In the genomic region with DNA sequence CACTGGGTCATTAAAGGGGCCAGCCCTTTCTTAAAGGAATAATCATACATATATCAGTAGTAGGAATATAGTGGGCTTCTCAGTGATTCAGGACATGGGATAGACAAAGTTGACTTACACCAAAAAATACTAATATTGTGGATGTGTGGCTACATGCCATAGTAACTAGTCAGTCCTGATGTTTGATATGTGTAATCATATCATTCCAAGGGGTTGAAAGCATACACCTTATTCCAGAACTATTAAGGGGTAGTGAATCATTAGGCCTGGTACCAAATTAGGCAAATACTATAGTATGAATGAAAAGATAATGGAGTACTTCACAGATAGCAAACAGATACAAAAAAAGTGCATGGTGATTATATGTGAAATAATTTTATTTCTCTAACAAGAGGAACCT, we compare ENCODE assay signal across 26 cellular contexts.
"Had no signal": no experiment of that assay in that cellular context is flagged by ENCODE, and none has a peak within 500 bp of the region (broad histone marks: within the 10 kb centered on the region; RNA-seq: fewer than 3 reads in every experiment).

No MANE protein-coding gene starts in this region.

- DNase-seq: activated CD4-positive, alpha-beta memory T cell treated with anti-CD3 and anti-CD28 coated beads for 36 hours; activated CD4-positive, alpha-beta T cell treated with anti-CD3 and anti-CD28 coated beads for 36 hours; activated CD4-positive, alpha-beta T cell treated with anti-CD3 and anti-CD28 coated beads, Interleukin-2, amount 10 ng/mL, durations not matched to agents 24 days and 14 days; activated CD4-positive, CD25-positive, alpha-beta regulatory T cell; activated CD4-positive, CD25-positive, alpha-beta regulatory T cell treated with anti-CD3 and anti-CD28 coated beads, Interleukin-2, amount 50 U/mL, for 72 hours; activated CD8-positive, alpha-beta memory T cell treated with anti-CD3 and anti-CD28 coated beads, Interleukin-2, amount 10 ng/mL, durations not matched to agents 7 days and 5 days; activated CD8-positive, alpha-beta memory T cell treated with anti-CD3 and anti-CD28 coated beads, Interleukin-2, amount 50 U/mL, for 4 hours; activated CD8-positive, alpha-beta T cell treated with anti-CD3 and anti-CD28 coated beads, Interleukin-2, amount 10 ng/mL, durations not matched to agents 7 days and 5 days; activated effector memory CD4-positive, alpha-beta T cell treated with anti-CD3 and anti-CD28 coated beads, Interleukin-2, amount 50 U/mL, for 16 hours; activated naive CD4-positive, alpha-beta T cell treated with anti-CD3 and anti-CD28 coated beads for 36 hours; activated naive CD8-positive, alpha-beta T cell treated with anti-CD3 and anti-CD28 coated beads, Interleukin-2, amount 10 ng/mL, durations not matched to agents 7 days and 5 days; activated T-cell treated with anti-CD3 and anti-CD28 coated beads, Interleukin-2, amount 50 U/mL, for 1 hour; activated T-cell treated with anti-CD3 and anti-CD28 coated beads, Interleukin-2, amount 50 U/mL, for 48 hours; dorsolateral prefrontal cortex; effector memory CD4-positive, alpha-beta T cell; endodermal cell; erythroblast; gastrocnemius medialis; glutamatergic neuron; heart right ventricle; T-helper 1 cell; T-helper 17 cell had no signal

- H3K4me3 ChIP-seq: ascending aorta, breast epithelium, coronary artery, dorsolateral prefrontal cortex, esophagus muscularis mucosa, gastrocnemius medialis, heart right ventricle had no signal

- H3K27me3 ChIP-seq: ascending aorta, breast epithelium, dorsolateral prefrontal cortex, esophagus muscularis mucosa, gastrocnemius medialis, heart right ventricle had no signal

- H3K36me3 ChIP-seq: ascending aorta, breast epithelium, esophagus muscularis mucosa, gastrocnemius medialis, heart right ventricle had no signal
